Comparison of ENCODE assay signal across 1 cellular context in the genomic region with DNA sequence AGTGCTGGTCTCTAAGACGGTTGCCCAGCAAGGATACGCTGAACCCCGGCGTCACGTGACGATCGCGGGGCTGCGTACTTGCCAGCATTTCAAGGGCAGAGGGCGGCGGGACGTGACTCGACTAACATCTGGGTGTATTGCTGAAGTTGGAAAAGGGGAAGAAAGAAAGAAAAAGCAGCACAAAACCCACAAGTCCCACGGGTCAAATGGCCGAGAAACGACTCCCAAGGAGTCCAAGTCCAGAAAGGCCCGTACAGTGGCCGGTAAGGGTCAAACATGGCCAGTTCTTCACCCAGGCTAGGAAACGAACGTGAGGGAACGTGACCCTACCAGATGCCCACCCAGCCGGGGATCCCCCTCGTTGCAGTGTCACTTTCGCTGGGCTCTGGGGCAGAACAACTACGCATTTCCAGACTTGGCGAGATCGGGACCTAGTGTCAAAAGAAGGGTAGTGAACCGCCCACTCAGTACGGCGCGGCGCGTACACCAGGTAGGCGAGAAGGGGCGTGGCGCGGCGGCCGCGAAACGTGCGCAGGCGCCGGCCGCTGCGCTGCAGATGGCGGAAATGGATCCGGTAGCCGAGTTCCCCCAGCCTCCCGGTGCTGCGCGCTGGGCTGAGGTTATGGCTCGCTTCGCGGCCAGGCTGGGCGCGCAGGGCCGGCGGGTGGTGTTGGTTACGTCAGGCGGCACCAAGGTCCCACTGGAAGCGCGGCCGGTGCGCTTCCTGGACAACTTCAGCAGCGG.
TF ChIP-seq lines count a peak whose summit lies in the region.

A gene (plus strand): TSS at position 534 of the 744 bp plus-strand sequence. CDS start 23 bp downstream, at position 557.
A gene with protein sequence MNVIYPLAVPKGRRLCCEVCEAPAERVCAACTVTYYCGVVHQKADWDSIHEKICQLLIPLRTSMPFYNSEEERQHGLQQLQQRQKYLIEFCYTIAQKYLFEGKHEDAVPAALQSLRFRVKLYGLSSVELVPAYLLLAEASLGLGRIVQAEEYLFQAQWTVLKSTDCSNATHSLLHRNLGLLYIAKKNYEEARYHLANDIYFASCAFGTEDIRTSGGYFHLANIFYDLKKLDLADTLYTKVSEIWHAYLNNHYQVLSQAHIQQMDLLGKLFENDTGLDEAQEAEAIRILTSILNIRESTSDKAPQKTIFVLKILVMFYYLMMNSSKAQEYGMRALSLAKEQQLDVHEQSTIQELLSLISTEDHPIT (minus strand): TSS at position 13 of the 744 bp plus-strand sequence. CDS start 25 bp downstream, outside the sequence.

TF ChIP-seq in K562, 482 proteins besides CTCF, POLR2A, EP300 and RAD21 (continued from another document and continues in another):
- TF ChIP-seq, protein P1, sequence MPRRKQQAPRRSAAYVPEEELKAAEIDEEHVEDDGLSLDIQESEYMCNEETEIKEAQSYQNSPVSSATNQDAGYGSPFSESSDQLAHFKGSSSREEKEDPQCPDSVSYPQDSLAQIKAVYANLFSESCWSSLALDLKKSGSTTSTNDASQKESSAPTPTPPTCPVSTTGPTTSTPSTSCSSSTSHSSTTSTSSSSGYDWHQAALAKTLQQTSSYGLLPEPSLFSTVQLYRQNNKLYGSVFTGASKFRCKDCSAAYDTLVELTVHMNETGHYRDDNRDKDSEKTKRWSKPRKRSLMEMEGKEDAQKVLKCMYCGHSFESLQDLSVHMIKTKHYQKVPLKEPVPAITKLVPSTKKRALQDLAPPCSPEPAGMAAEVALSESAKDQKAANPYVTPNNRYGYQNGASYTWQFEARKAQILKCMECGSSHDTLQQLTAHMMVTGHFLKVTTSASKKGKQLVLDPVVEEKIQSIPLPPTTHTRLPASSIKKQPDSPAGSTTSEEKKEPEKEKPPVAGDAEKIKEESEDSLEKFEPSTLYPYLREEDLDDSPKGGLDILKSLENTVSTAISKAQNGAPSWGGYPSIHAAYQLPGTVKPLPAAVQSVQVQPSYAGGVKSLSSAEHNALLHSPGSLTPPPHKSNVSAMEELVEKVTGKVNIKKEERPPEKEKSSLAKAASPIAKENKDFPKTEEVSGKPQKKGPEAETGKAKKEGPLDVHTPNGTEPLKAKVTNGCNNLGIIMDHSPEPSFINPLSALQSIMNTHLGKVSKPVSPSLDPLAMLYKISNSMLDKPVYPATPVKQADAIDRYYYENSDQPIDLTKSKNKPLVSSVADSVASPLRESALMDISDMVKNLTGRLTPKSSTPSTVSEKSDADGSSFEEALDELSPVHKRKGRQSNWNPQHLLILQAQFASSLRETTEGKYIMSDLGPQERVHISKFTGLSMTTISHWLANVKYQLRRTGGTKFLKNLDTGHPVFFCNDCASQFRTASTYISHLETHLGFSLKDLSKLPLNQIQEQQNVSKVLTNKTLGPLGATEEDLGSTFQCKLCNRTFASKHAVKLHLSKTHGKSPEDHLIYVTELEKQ (CRISPR knock-in tag; IDR thresholded peaks at IDR 0.05): no peak
- no peak for TF ChIP-seq CHD4 (IDR thresholded peaks at IDR 0.05; ENCODE audit: insufficient read depth, insufficient replicate concordance, low read depth, low read length, poor library complexity, severe bottlenecking)
- no peak for TF ChIP-seq TRIM24 (IDR thresholded peaks at IDR 0.05)
- TF ChIP-seq, protein P2, sequence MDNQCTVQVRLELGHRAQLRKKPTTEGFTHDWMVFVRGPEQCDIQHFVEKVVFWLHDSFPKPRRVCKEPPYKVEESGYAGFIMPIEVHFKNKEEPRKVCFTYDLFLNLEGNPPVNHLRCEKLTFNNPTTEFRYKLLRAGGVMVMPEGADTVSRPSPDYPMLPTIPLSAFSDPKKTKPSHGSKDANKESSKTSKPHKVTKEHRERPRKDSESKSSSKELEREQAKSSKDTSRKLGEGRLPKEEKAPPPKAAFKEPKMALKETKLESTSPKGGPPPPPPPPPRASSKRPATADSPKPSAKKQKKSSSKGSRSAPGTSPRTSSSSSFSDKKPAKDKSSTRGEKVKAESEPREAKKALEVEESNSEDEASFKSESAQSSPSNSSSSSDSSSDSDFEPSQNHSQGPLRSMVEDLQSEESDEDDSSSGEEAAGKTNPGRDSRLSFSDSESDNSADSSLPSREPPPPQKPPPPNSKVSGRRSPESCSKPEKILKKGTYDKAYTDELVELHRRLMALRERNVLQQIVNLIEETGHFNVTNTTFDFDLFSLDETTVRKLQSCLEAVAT (IDR thresholded peaks at IDR 0.05): no peak
- no peak for TF ChIP-seq SMAD1 (IDR thresholded peaks at IDR 0.05; ENCODE audit: low read depth, low read length, partially characterized antibody)
- TF ChIP-seq, protein P3, sequence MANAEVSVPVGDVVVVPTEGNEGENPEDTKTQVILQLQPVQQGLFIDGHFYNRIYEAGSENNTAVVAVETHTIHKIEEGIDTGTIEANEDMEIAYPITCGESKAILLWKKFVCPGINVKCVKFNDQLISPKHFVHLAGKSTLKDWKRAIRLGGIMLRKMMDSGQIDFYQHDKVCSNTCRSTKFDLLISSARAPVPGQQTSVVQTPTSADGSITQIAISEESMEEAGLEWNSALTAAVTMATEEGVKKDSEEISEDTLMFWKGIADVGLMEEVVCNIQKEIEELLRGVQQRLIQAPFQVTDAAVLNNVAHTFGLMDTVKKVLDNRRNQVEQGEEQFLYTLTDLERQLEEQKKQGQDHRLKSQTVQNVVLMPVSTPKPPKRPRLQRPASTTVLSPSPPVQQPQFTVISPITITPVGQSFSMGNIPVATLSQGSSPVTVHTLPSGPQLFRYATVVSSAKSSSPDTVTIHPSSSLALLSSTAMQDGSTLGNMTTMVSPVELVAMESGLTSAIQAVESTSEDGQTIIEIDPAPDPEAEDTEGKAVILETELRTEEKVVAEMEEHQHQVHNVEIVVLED (CRISPR knock-in tag; IDR thresholded peaks at IDR 0.05): peak; percentile 81
- TF ChIP-seq BRF1 (IDR thresholded peaks at IDR 0.05; ENCODE audit: borderline replicate concordance, extremely low read depth, insufficient read length): no peak
- TF ChIP-seq THRAP3 (IDR thresholded peaks at IDR 0.05; ENCODE audit: borderline replicate concordance): no peak
- TF ChIP-seq STAT5B (CRISPR knock-in tag; IDR thresholded peaks at IDR 0.05): no peak
- TF ChIP-seq, protein P4, sequence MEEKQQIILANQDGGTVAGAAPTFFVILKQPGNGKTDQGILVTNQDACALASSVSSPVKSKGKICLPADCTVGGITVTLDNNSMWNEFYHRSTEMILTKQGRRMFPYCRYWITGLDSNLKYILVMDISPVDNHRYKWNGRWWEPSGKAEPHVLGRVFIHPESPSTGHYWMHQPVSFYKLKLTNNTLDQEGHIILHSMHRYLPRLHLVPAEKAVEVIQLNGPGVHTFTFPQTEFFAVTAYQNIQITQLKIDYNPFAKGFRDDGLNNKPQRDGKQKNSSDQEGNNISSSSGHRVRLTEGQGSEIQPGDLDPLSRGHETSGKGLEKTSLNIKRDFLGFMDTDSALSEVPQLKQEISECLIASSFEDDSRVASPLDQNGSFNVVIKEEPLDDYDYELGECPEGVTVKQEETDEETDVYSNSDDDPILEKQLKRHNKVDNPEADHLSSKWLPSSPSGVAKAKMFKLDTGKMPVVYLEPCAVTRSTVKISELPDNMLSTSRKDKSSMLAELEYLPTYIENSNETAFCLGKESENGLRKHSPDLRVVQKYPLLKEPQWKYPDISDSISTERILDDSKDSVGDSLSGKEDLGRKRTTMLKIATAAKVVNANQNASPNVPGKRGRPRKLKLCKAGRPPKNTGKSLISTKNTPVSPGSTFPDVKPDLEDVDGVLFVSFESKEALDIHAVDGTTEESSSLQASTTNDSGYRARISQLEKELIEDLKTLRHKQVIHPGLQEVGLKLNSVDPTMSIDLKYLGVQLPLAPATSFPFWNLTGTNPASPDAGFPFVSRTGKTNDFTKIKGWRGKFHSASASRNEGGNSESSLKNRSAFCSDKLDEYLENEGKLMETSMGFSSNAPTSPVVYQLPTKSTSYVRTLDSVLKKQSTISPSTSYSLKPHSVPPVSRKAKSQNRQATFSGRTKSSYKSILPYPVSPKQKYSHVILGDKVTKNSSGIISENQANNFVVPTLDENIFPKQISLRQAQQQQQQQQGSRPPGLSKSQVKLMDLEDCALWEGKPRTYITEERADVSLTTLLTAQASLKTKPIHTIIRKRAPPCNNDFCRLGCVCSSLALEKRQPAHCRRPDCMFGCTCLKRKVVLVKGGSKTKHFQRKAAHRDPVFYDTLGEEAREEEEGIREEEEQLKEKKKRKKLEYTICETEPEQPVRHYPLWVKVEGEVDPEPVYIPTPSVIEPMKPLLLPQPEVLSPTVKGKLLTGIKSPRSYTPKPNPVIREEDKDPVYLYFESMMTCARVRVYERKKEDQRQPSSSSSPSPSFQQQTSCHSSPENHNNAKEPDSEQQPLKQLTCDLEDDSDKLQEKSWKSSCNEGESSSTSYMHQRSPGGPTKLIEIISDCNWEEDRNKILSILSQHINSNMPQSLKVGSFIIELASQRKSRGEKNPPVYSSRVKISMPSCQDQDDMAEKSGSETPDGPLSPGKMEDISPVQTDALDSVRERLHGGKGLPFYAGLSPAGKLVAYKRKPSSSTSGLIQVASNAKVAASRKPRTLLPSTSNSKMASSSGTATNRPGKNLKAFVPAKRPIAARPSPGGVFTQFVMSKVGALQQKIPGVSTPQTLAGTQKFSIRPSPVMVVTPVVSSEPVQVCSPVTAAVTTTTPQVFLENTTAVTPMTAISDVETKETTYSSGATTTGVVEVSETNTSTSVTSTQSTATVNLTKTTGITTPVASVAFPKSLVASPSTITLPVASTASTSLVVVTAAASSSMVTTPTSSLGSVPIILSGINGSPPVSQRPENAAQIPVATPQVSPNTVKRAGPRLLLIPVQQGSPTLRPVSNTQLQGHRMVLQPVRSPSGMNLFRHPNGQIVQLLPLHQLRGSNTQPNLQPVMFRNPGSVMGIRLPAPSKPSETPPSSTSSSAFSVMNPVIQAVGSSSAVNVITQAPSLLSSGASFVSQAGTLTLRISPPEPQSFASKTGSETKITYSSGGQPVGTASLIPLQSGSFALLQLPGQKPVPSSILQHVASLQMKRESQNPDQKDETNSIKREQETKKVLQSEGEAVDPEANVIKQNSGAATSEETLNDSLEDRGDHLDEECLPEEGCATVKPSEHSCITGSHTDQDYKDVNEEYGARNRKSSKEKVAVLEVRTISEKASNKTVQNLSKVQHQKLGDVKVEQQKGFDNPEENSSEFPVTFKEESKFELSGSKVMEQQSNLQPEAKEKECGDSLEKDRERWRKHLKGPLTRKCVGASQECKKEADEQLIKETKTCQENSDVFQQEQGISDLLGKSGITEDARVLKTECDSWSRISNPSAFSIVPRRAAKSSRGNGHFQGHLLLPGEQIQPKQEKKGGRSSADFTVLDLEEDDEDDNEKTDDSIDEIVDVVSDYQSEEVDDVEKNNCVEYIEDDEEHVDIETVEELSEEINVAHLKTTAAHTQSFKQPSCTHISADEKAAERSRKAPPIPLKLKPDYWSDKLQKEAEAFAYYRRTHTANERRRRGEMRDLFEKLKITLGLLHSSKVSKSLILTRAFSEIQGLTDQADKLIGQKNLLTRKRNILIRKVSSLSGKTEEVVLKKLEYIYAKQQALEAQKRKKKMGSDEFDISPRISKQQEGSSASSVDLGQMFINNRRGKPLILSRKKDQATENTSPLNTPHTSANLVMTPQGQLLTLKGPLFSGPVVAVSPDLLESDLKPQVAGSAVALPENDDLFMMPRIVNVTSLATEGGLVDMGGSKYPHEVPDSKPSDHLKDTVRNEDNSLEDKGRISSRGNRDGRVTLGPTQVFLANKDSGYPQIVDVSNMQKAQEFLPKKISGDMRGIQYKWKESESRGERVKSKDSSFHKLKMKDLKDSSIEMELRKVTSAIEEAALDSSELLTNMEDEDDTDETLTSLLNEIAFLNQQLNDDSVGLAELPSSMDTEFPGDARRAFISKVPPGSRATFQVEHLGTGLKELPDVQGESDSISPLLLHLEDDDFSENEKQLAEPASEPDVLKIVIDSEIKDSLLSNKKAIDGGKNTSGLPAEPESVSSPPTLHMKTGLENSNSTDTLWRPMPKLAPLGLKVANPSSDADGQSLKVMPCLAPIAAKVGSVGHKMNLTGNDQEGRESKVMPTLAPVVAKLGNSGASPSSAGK (IDR thresholded peaks at IDR 0.05): peak; percentile 88
- no peak for TF ChIP-seq HCFC1 (IDR thresholded peaks at IDR 0.05; ENCODE audit: low read depth, low read length)
- TF ChIP-seq ZNF239 (CRISPR knock-in tag; IDR thresholded peaks at IDR 0.05): no peak
- 0 out of 2 replicates have a peak, but pooled peaks have one; percentile 12 for TF ChIP-seq SMAD4 (CRISPR knock-in tag; conservative IDR thresholded peaks at IDR 0.05)
- no peak for TF ChIP-seq SAFB2 (IDR thresholded peaks at IDR 0.05; ENCODE audit: borderline replicate concordance, low read depth, low read length, severe bottlenecking)
- TF ChIP-seq, protein P5, sequence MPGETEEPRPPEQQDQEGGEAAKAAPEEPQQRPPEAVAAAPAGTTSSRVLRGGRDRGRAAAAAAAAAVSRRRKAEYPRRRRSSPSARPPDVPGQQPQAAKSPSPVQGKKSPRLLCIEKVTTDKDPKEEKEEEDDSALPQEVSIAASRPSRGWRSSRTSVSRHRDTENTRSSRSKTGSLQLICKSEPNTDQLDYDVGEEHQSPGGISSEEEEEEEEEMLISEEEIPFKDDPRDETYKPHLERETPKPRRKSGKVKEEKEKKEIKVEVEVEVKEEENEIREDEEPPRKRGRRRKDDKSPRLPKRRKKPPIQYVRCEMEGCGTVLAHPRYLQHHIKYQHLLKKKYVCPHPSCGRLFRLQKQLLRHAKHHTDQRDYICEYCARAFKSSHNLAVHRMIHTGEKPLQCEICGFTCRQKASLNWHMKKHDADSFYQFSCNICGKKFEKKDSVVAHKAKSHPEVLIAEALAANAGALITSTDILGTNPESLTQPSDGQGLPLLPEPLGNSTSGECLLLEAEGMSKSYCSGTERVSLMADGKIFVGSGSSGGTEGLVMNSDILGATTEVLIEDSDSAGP (CRISPR knock-in tag; IDR thresholded peaks at IDR 0.05): no peak
- TF ChIP-seq CBX1 (IDR thresholded peaks at IDR 0.05; ENCODE audit: low read depth): peak; percentile 26; the same call in 1 of the 2 replicates
